10 cellular contexts compared by ENCODE assay signal in genomic region chrX:132404266-132404665, GRCh38.
"Had no signal": no experiment of that assay in that cellular context is flagged by ENCODE, and none has a peak within 500 bp of the region (broad histone marks: within the 10 kb centered on the region; RNA-seq: fewer than 3 reads in every experiment).

No MANE protein-coding gene starts in this region.

- H3K27ac Mint-ChIP-seq: HFFc6 had no signal

- H2AFZ ChIP-seq: GM23248 had no signal

- H3K36me3 ChIP-seq: HAP-1 had no signal

- ATAC-seq: HCT116, K562 had no signal

- H3K9ac ChIP-seq: GM23248 had no signal

- FAIRE-seq: K562 had no signal

- H3K4me3 ChIP-seq: GM23248, HAP-1, K562 had no signal

- H3K9me3 ChIP-seq: HAP-1 had no signal

- H3K27ac ChIP-seq: GM23248, HL-60 had no signal

- H3K9me3 Mint-ChIP-seq: HFFc6 had no signal

- DNase-seq: GM23248, GOT3, H7, HFFc6, IMR-90, KG1 had no signal

- H3K4me3 Mint-ChIP-seq: HFFc6 had no signal
